Comparison of ENCODE assay signal across 6 cellular contexts in genomic region chr1:5345556-5345955, GRCh38.
"Had no signal": no experiment of that assay in that cellular context is flagged by ENCODE, and none has a peak within 500 bp of the region (broad histone marks: within the 10 kb centered on the region; RNA-seq: fewer than 3 reads in every experiment).

No MANE protein-coding gene starts in this region.

- H3K4me3 ChIP-seq: GM23338 had no signal

- H3K27ac Mint-ChIP-seq: GM23338, H9, IgD-negative memory B cell had no signal

- H3K36me3 Mint-ChIP-seq: IgD-negative memory B cell had no signal

- H3K27me3 Mint-ChIP-seq: IgD-negative memory B cell had no signal

- H3K27ac ChIP-seq: HL-60 had no signal

- DNase-seq: H9, HCEC 1CT had no signal

- ATAC-seq: GM23338, HepG2 had no signal

- H3K4me1 Mint-ChIP-seq: IgD-negative memory B cell had no signal

- H3K4me3 Mint-ChIP-seq: GM23338, H9, IgD-negative memory B cell had no signal
